Comparison of ENCODE assay signal across 8 cellular contexts in the genomic region with DNA sequence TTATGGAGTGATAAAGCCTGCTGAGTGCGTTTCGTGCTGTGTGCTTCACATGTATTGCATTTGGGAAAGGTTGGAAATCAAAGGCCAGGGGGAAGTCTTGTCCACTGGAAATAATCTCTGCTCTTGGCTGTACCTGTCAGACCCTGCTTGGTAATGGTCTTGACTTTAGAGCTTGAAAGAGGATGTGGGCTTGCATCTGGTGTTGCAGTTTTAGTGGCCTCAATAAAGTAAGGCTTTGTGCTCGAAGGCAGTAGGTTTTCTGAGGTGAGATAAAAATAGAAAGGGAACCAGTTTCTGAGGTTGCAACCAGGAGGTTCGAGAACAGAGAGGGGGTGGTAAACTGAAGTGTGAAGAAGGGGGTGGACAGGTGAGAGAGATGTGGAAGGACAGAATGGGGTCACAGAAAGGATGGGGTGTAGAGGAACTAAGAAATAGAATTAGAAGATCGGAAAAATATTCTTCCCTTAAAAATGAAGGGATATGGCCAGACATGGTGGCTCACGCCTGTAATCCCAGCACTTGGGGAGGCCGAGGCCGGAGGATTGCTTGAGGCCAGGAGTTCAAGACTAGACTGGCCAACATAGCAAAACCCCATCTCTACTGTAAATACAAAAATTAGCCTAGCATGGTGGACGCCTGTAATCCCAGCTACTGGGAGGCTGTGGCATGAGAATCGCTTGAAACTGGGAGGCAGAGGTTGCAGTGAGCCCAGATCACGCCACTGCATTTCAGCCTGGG. TPM values are rescaled to one million over a fixed set of nuclear protein-coding genes. Genes with fewer than 3 reads are reported as not detected.
DNase-seq lines count a peak whose midpoint lies in the region; ATAC-seq and TF ChIP-seq lines count a peak whose summit lies in the region.

No MANE protein-coding gene starts in this region.

- no peak for TF ChIP-seq POLR2A in IMR-90 (IDR thresholded peaks at IDR 0.05; ENCODE audit: low read depth, low read length)

- peaks cover 18% of the 10 kb centered on the region for H3K36me3 Mint-ChIP-seq in activated naive CD8-positive, alpha-beta T cell treated with anti-CD3 and anti-CD28 coated beads, Interleukin-2, amount 10 ng/mL, durations not matched to agents 7 days and 5 days

- dilution Hi-C loops in IMR-90 (cut with HindIII; ENCODE audit: low sequenced_read_pairs, unreplicated experiment): no loop called here

- H4K8ac ChIP-seq in IMR-90 (ENCODE audit: low read depth in 2 of 2, low read length in 2 of 2): peak overlapping the region; percentile 79 to 89; a peak in 3 of 4 replicates

- no peak overlapping the region for H3K4me3 ChIP-seq in IMR-90 (ENCODE audit: insufficient read depth, low read depth, low read length)
- peak overlapping the region; percentile 98 for H3K4me3 ChIP-seq in lower lobe of right lung

- H3K4me2 ChIP-seq in IMR-90 (ENCODE audit: low read depth, low read length): peak overlapping the region; percentile 100

- H3K56ac ChIP-seq in IMR-90 (ENCODE audit: extremely low read depth, insufficient read depth, low read length): peak overlapping the region; percentile 67; the same call in 1 of the 2 replicates

- no peaks in the 10 kb centered on the region for H3K9me3 Mint-ChIP-seq in activated naive CD8-positive, alpha-beta T cell treated with anti-CD3 and anti-CD28 coated beads, Interleukin-2, amount 10 ng/mL, durations not matched to agents 7 days and 5 days

- no peaks in the 10 kb centered on the region for H3K27me3 ChIP-seq in IMR-90 (ENCODE audit: control insufficient read depth, insufficient read depth, low read length)
- H3K27me3 ChIP-seq in lower lobe of right lung (ENCODE audit: low read depth): no peaks in the 10 kb centered on the region

- no peaks in the 10 kb centered on the region for H3K27me3 Mint-ChIP-seq in activated naive CD8-positive, alpha-beta T cell treated with anti-CD3 and anti-CD28 coated beads, Interleukin-2, amount 10 ng/mL, durations not matched to agents 7 days and 5 days

- in situ Hi-C loops in IMR-90 (cut with MboI; ENCODE audit: low sequenced_read_pairs): no loop called here

- peaks cover 7% of the 10 kb centered on the region; the same call in 1 of the 2 replicates for H3K9me1 ChIP-seq in IMR-90 (ENCODE audit: insufficient read depth, low read length)

- H3K36me3 ChIP-seq in IMR-90 (ENCODE audit: control insufficient read depth, insufficient read depth, low read length): no peaks in the 10 kb centered on the region; the same call in none of the 2 replicates
- no peaks in the 10 kb centered on the region for H3K36me3 ChIP-seq in lower lobe of right lung

- no peak for TF ChIP-seq CTCF in IMR-90 (conservative IDR thresholded peaks at IDR 0.05; ENCODE audit: low read depth, low read length)
- TF ChIP-seq CTCF in lower lobe of right lung (IDR thresholded peaks at IDR 0.05): no peak

- ATAC-seq in GM18909 (IDR thresholded peaks at IDR 0.05; ENCODE audit: poor library complexity, unreplicated experiment): peak; percentile 33
- no peak for ATAC-seq in IMR-90 (ENCODE audit: low read depth)
- peak; percentile 23 for ATAC-seq in activated naive CD8-positive, alpha-beta T cell treated with anti-CD3 and anti-CD28 coated beads, Interleukin-2, amount 10 ng/mL, durations not matched to agents 7 days and 5 days (ENCODE audit: low read depth)
- ATAC-seq in lower lobe of right lung: no peak
- no peak for ATAC-seq in GM19035 (IDR thresholded peaks at IDR 0.05; ENCODE audit: unreplicated experiment)
- ATAC-seq in GM19455 (IDR thresholded peaks at IDR 0.05; ENCODE audit: unreplicated experiment): no peak

- CTCF ChIA-PET in IMR-90 (lab: Yijun Ruan, JAX): no interaction called here

- TF ChIP-seq RAD21 in IMR-90 (IDR thresholded peaks at IDR 0.05; ENCODE audit: low read length): no peak

- no peak overlapping the region for H3K18ac ChIP-seq in IMR-90 (ENCODE audit: low read depth, low read length)

- peaks cover 10% of the 10 kb centered on the region for H4K20me1 ChIP-seq in IMR-90 (ENCODE audit: insufficient read depth, low read length)

- H3K27ac Mint-ChIP-seq in activated naive CD8-positive, alpha-beta T cell treated with anti-CD3 and anti-CD28 coated beads, Interleukin-2, amount 10 ng/mL, durations not matched to agents 7 days and 5 days: peak overlapping the region; percentile 88

- H2BK5ac ChIP-seq in IMR-90 (ENCODE audit: low read depth, low read length, poor library complexity, severe bottlenecking): peak overlapping the region; percentile 92

- peaks cover 27% of the 10 kb centered on the region for H3K4me1 Mint-ChIP-seq in activated naive CD8-positive, alpha-beta T cell treated with anti-CD3 and anti-CD28 coated beads, Interleukin-2, amount 10 ng/mL, durations not matched to agents 7 days and 5 days

- H2BK120ac ChIP-seq in IMR-90 (ENCODE audit: low read depth, low read length): no peak overlapping the region

- peak overlapping the region; percentile 96; the same call in 1 of the 2 replicates for H3K14ac ChIP-seq in IMR-90 (replicated peaks; ENCODE audit: low read depth, low read length)

- H2AK9ac ChIP-seq in IMR-90 (replicated peaks; ENCODE audit: low read depth, low read length, poor library complexity): no peak overlapping the region

- no peaks in the 10 kb centered on the region for H3K9me3 ChIP-seq in IMR-90 (ENCODE audit: control insufficient read depth, insufficient read depth, low read length)
- H3K9me3 ChIP-seq in lower lobe of right lung: no peaks in the 10 kb centered on the region

- DNase-seq in CD1c-positive myeloid dendritic cell (ENCODE audit: extremely low spot score) (peak; percentile 20), IMR-90 (no peak), lower lobe of right lung (no peak)
- DNase-seq in activated naive CD8-positive, alpha-beta T cell treated with anti-CD3 and anti-CD28 coated beads, Interleukin-2, amount 10 ng/mL, durations not matched to agents 7 days and 5 days: no peak
- DNase-seq in stimulated activated CD4-positive, alpha-beta T cell treated with anti-CD3 and anti-CD28 coated beads, Interleukin-4, amount 100 ng/mL, for 1 hour: no peak

- H2BK20ac ChIP-seq in IMR-90 (ENCODE audit: low read depth, low read length): no peak overlapping the region

- POLR2A ChIA-PET in IMR-90 (lab: Charles Lee; ENCODE audit: unreplicated experiment): interaction anchor here (0.6 kb wide), 1 partner anchor 173 kb away, joined by 3 read pairs; no protein-coding TSS in a partner anchor
- POLR2A ChIA-PET in activated naive CD8-positive, alpha-beta T cell treated with anti-CD3 and anti-CD28 coated beads, Interleukin-2, amount 10 ng/mL, durations not matched to agents 7 days and 5 days (lab: Charles Lee): interaction anchor here (0.9 to 1.5 kb wide), 4 partner anchors 9 to 280 kb away, joined by 3 to 5 read pairs (median 4); no protein-coding TSS in a partner anchor

- H3K4me1 ChIP-seq in IMR-90 (ENCODE audit: control insufficient read depth, insufficient read depth, low read length) (peaks cover 6% of the 10 kb centered on the region), lower lobe of right lung (peaks cover 45% of the 10 kb centered on the region)

- H2AK5ac ChIP-seq in IMR-90 (ENCODE audit: low read depth, low read length): peak overlapping the region; percentile 37; the same call in 1 of the 2 replicates

- H3K27ac ChIP-seq in IMR-90 (ENCODE audit: insufficient read depth, low read length) (peak overlapping the region; percentile 54), lower lobe of right lung (peak overlapping the region; percentile 95)

- H3K79me1 ChIP-seq in IMR-90 (ENCODE audit: low read depth in 1 of 2, low read length in 2 of 2): peaks cover 27 to 66% of the 10 kb centered on the region in 2 experiments

- peak overlapping the region; percentile 97 for H3K4me3 Mint-ChIP-seq in activated naive CD8-positive, alpha-beta T cell treated with anti-CD3 and anti-CD28 coated beads, Interleukin-2, amount 10 ng/mL, durations not matched to agents 7 days and 5 days

- 50% methylated on average over 4 of the region's 11 CpGs; no CpG with 5 or more reads in 1 of the 2 experiments for WGBS in IMR-90 (ENCODE audit: extremely low coverage in 2 of 2, insufficient read length in 1 of 2), 2 experiments

- intact Hi-C loops in IMR-90 (cut with micrococcal nuclease) (no loop called here), lower lobe of right lung (cut with DNase I) (no loop called here)

- peak overlapping the region; percentile 93 for H3K9ac ChIP-seq in IMR-90 (ENCODE audit: low read depth, low read length)

- peak overlapping the region; percentile 86 for H3K23ac ChIP-seq in IMR-90 (ENCODE audit: low read depth, low read length)

- H2AFZ ChIP-seq in IMR-90 (replicated peaks; ENCODE audit: low read length, poor library complexity): no peak overlapping the region

- 0 out of 2 replicates have a peak overlapping the region, but pooled peaks have one; percentile 46 for H4K5ac ChIP-seq in IMR-90 (ENCODE audit: low read depth, low read length)

- BruUV-seq in IMR-90 (replicated peaks; lab: Mats Ljungman, UMichigan): no TSS peak

- no peak overlapping the region for H2BK15ac ChIP-seq in IMR-90 (ENCODE audit: low read depth, low read length)

- H3K4ac ChIP-seq in IMR-90 (ENCODE audit: low read depth, low read length): peak overlapping the region; percentile 56

- H4K91ac ChIP-seq in IMR-90 (ENCODE audit: insufficient read depth, low read depth, low read length): peak overlapping the region; percentile 0; the same call in 1 of the 2 replicates

TF ChIP-seq in IMR-90, 13 proteins besides CTCF, POLR2A, EP300 and RAD21 (continues in another document):
- no peak for TF ChIP-seq SMC3 (IDR thresholded peaks at IDR 0.05; ENCODE audit: low read depth, low read length)
- no peak for TF ChIP-seq FOS (IDR thresholded peaks at IDR 0.05; ENCODE audit: low read depth, low read length)

RNA-seq across cellular contexts. Expression of gene S100PBP, which starts 1.5 kb away (rescaled TPM):
- 20.3 and 25.8 TPM in 2 replicates for total RNA-seq in IMR-90 (2012; rRNA removed)
- polyA plus RNA-seq in IMR-90 (2012; rRNA removed): 12.6 and 13.9 TPM in 2 replicates
- polyA plus RNA-seq in IMR-90 (2012; cell fraction: cytosol; rRNA removed): 2.6 and 4.5 TPM in 2 replicates
- 8.9 and 48.4 TPM in 2 replicates for polyA plus RNA-seq in IMR-90 (2012; cell fraction: nucleus; rRNA removed; ENCODE audit: low replicate concordance)
- 10 to 100 TPM; 75.8 to 78.5 TPM for total RNA-seq in activated naive CD8-positive, alpha-beta T cell treated with anti-CD3 and anti-CD28 coated beads, Interleukin-2, amount 10 ng/mL, durations not matched to agents 7 days and 5 days
- total RNA-seq in lower lobe of right lung: 37.5 TPM

RNA-seq across cellular contexts. Expression of gene YARS1, which starts 1.8 kb away (rescaled TPM):
- total RNA-seq in IMR-90 (2012; rRNA removed) (149 and 166 TPM in 2 replicates), lower lobe of right lung (96.7 TPM)
- polyA plus RNA-seq in IMR-90 (2012; rRNA removed): 62.3 and 100 TPM in 2 replicates
- polyA plus RNA-seq in IMR-90 (2012; cell fraction: cytosol; rRNA removed): 44.6 and 66.2 TPM in 2 replicates
- 61.1 and 163 TPM in 2 replicates for polyA plus RNA-seq in IMR-90 (2012; cell fraction: nucleus; rRNA removed; ENCODE audit: low replicate concordance)
- 100 to 1,000 TPM; 180 to 181 TPM for total RNA-seq in activated naive CD8-positive, alpha-beta T cell treated with anti-CD3 and anti-CD28 coated beads, Interleukin-2, amount 10 ng/mL, durations not matched to agents 7 days and 5 days

RNA-seq across cellular contexts. Expression of gene FNDC5, which starts 51.7 kb away (rescaled TPM):
- total RNA-seq in IMR-90 (2012; rRNA removed) (1.6 and 1.7 TPM in 2 replicates), lower lobe of right lung (0.65 TPM)
- polyA plus RNA-seq in IMR-90 (2012; rRNA removed): 1.2 and 1.5 TPM in 2 replicates
- 0.74 and 0.98 TPM in 2 replicates for polyA plus RNA-seq in IMR-90 (2012; cell fraction: cytosol; rRNA removed)
- 3.2 and 4.6 TPM in 2 replicates for polyA plus RNA-seq in IMR-90 (2012; cell fraction: nucleus; rRNA removed; ENCODE audit: low replicate concordance)
- not detected for total RNA-seq in activated naive CD8-positive, alpha-beta T cell treated with anti-CD3 and anti-CD28 coated beads, Interleukin-2, amount 10 ng/mL, durations not matched to agents 7 days and 5 days

Comparison
In these comparisons a context has a peak if more than half of its experiments do, and no peak if none do; other contexts are left out.
1. ATAC-seq: peak in GM18909 (single experiment) and activated naive CD8-positive, alpha-beta T cell treated with anti-CD3 and anti-CD28 coated beads, Interleukin-2, amount 10 ng/mL, durations not matched to agents 7 days and 5 days (single experiment); none in IMR-90 (single experiment), lower lobe of right lung (0 of 2), GM19035 (single experiment) and GM19455 (single experiment).